In genomic region chr2:98936133-98936916, GRCh38 we compare ENCODE assay signal across 8 cellular contexts. TPM values are rescaled to one million over a fixed set of nuclear protein-coding genes. Genes with fewer than 3 reads are reported as not detected.
DNase-seq lines count a peak whose midpoint lies in the region; ATAC-seq and TF ChIP-seq lines count a peak whose summit lies in the region.

Gene CRACDL, minus strand, starts transcription at chr2:98936225. Its CDS starts 89,425 bp downstream, at chr2:98846800.

- peaks cover 6% of the 10 kb centered on the region for H3K36me3 Mint-ChIP-seq in glutamatergic neuron (ENCODE audit: unreplicated experiment)

- no peaks in the 10 kb centered on the region for H3K27me3 ChIP-seq in ovary

- H3K4me3 ChIP-seq in ovary: peak within 1 kb of the TSS; percentile 29

- H3K4me1 Mint-ChIP-seq in glutamatergic neuron (ENCODE audit: low read depth, unreplicated experiment): peaks cover 5% of the 10 kb centered on the region

- TF ChIP-seq CTCF in glutamatergic neuron (IDR thresholded peaks at IDR 0.05; ENCODE audit: partially characterized antibody, unreplicated experiment) (no peak), ovary (IDR thresholded peaks at IDR 0.05) (no peak)

- WGBS in ovary, 3 donors: 1 to 3% (median 3%) methylated on average over 28 to 88 of the region's 88 CpGs

- H3K27ac ChIP-seq in ovary: no peak within 1 kb of the TSS

- peaks cover 5% of the 10 kb centered on the region for H3K9me3 Mint-ChIP-seq in glutamatergic neuron (ENCODE audit: unreplicated experiment)

- peak within 1 kb of the TSS; percentile 76 for H3K4me3 Mint-ChIP-seq in glutamatergic neuron (ENCODE audit: unreplicated experiment)

- no peaks in the 10 kb centered on the region for H3K36me3 ChIP-seq in ovary

- ATAC-seq in GM18517 (IDR thresholded peaks at IDR 0.05; ENCODE audit: unreplicated experiment) (no peak), GM18861 (IDR thresholded peaks at IDR 0.05; ENCODE audit: unreplicated experiment) (no peak)

- no peaks in the 10 kb centered on the region for H3K9me3 ChIP-seq in ovary

- intact Hi-C loops in ovary (cut with DNase I): no loop called here

- peak; percentile 37 for DNase-seq in activated naive CD4-positive, alpha-beta T cell treated with Interleukin-2 at 50 U/mL for 16 hours
- no peak for DNase-seq in activated naive CD4-positive, alpha-beta T cell (lab: John Stamatoyannopoulos, UW)
- DNase-seq in activated CD8-positive, alpha-beta memory T cell treated with anti-CD3 and anti-CD28 coated beads, Interleukin-2, amount 50 U/mL, for 4 hours: peak; percentile 29
- DNase-seq in glutamatergic neuron: peak; percentile 58
- DNase-seq in ovary: peak in 1 of 5 donors; percentile 43
- DNase-seq in activated CD4-positive, CD25-positive, alpha-beta regulatory T cell (lab: John Stamatoyannopoulos, UW): no peak

- peaks cover 19% of the 10 kb centered on the region for H3K27me3 Mint-ChIP-seq in glutamatergic neuron (ENCODE audit: unreplicated experiment)

- no peak for TF ChIP-seq EP300 in ovary (IDR thresholded peaks at IDR 0.05)

- no peak for TF ChIP-seq POLR2A in ovary (IDR thresholded peaks at IDR 0.05)

- no peak within 1 kb of the TSS for H3K27ac Mint-ChIP-seq in glutamatergic neuron (ENCODE audit: unreplicated experiment)

- H3K4me1 ChIP-seq in ovary (ENCODE audit: insufficient read depth): peaks cover 7% of the 10 kb centered on the region

RNA-seq across cellular contexts. Expression of gene CRACDL, which starts in this region (rescaled TPM):
- total RNA-seq in glutamatergic neuron (ENCODE audit: unreplicated experiment) (2.1 TPM), ovary (10 to 100 TPM in 1 of 7 donors, 1 to 10 TPM in 6; 1.2 to 22.4 (median 2.9) TPM)
- 1 to 10 TPM; 1.7 to 2.2 TPM for polyA plus RNA-seq in ovary

Comparison
In these comparisons a context has a peak if more than half of its experiments do, and no peak if none do; other contexts are left out.
1. DNase-seq: peak in activated naive CD4-positive, alpha-beta T cell treated with Interleukin-2 at 50 U/mL for 16 hours (single experiment), activated CD8-positive, alpha-beta memory T cell treated with anti-CD3 and anti-CD28 coated beads, Interleukin-2, amount 50 U/mL, for 4 hours (single experiment) and glutamatergic neuron (single experiment); none in activated naive CD4-positive, alpha-beta T cell (0 of 4) and activated CD4-positive, CD25-positive, alpha-beta regulatory T cell (0 of 4).